8 cellular contexts compared by ENCODE assay signal in the genomic region with DNA sequence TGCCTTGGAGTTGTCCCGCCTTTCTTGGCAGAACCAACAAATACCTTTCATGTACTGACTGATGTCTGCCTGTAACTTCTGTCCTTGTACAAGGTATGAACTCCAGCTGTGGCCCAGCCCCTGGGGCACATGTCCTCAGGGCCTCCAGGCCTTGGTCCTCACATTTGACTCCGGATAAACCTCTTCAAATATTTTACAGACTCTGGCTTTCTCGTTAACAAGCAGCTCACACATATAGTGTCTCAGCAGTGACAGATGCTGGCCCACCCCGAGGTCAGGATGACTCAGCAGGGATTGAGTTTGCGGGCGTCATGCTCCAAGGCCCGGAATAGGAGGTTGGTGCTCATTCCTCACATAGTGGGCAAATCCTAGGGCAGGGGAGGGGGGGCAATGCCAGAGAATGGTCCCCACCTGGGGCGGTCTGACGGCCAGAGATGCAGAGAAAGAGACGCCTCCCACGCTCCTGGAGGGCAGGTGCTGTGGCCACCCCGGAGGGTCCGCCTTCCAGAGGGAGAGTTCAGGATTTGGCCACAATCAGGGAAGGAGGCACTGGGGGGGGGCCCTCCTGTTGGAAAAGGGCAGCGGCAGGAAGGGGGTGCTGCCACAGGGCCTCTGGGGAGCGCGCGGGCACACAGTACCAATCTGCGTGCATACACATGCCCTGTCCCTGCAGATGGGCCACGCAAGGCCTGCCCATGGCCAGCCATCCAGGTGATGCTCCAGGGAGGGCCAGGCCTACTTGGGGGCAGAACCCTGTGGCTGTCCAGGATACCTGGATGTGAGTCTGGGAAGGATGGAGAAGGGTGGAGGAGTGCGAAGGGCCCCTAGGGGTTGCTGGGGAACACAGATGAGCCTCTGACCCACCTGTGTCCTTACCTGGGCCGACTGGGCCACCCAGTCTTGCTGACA. TPM values are rescaled to one million over a fixed set of nuclear protein-coding genes. Genes with fewer than 3 reads are reported as not detected.
DNase-seq lines count a peak whose midpoint lies in the region; ATAC-seq and TF ChIP-seq lines count a peak whose summit lies in the region.
"Not testable (repeated sequence)": the region's sequence is repeated elsewhere in the genome, so short reads cannot be mapped to it uniquely, and the experiment has no call there.

No MANE protein-coding gene starts in this region.

- H3K4me3 Mint-ChIP-seq in activated CD4-positive, alpha-beta memory T cell treated with anti-CD3 and anti-CD28 coated beads, Interleukin-2, amount 10 ng/mL, durations not matched to agents 7 days and 5 days = not testable (repeated sequence)
- peak overlapping the region; percentile 38 for H3K4me3 Mint-ChIP-seq in stimulated activated effector memory CD8-positive, alpha-beta T cell treated with anti-CD3 and anti-CD28 coated beads, Interleukin-12 subunit alpha, Interleukin-12 subunit beta, amount 100 ng/mL, for 72 hours

- TF ChIP-seq CTCF in PC-3 (conservative IDR thresholded peaks at IDR 0.05; ENCODE audit: low read depth, low read length); mammary epithelial cell (conservative IDR thresholded peaks at IDR 0.05 in 1 of 2, IDR thresholded peaks at IDR 0.05 in 1 of 2; ENCODE audit: extremely low read depth in 1 of 2, insufficient read depth in 1 of 2, low read depth in 1 of 2, low read length in 2 of 2): not testable (repeated sequence)

- not testable (repeated sequence) for H3K4me1 ChIP-seq in PC-3 (ENCODE audit: insufficient read depth, low read length); mammary epithelial cell (ENCODE audit: insufficient read depth, low read length)

- H3K27ac ChIP-seq in PC-3 (ENCODE audit: low read length); mammary epithelial cell (ENCODE audit: insufficient read depth, low read depth, low read length): not testable (repeated sequence)

- 24% methylated on average over 10 of the region's 21 CpGs for WGBS in mammary epithelial cell (ENCODE audit: low coverage, missing lambda C conversion rate)

- not testable (repeated sequence) for H3K36me3 ChIP-seq in H7 (replicated peaks; ENCODE audit: control insufficient read depth, insufficient read depth, low read length); PC-3 (ENCODE audit: low read depth, low read length); mammary epithelial cell (ENCODE audit: insufficient read depth, low read length)

- peaks cover 64% of the 10 kb centered on the region for H3K4me1 Mint-ChIP-seq in activated CD4-positive, alpha-beta memory T cell treated with anti-CD3 and anti-CD28 coated beads, Interleukin-2, amount 10 ng/mL, durations not matched to agents 7 days and 5 days
- H3K4me1 Mint-ChIP-seq in stimulated activated effector memory CD8-positive, alpha-beta T cell treated with anti-CD3 and anti-CD28 coated beads, Interleukin-12 subunit alpha, Interleukin-12 subunit beta, amount 100 ng/mL, for 72 hours = peaks cover 67% of the 10 kb centered on the region

- not testable (repeated sequence) for H3K4me3 ChIP-seq in H7 (ENCODE audit: insufficient read depth, low read depth, low read length); PC-3 (ENCODE audit: low read length); mammary epithelial cell (replicated peaks in 1 of 3; ENCODE audit: insufficient read depth in 1 of 3, low read depth in 2 of 3, low read length in 3 of 3)

- H3K9me2 ChIP-seq in PC-3 (replicated peaks; ENCODE audit: low read length) = not testable (repeated sequence)

- CTCF ChIA-PET in PC-3 (lab: Charles Lee); activated CD4-positive, alpha-beta memory T cell treated with anti-CD3 and anti-CD28 coated beads, Interleukin-2, amount 10 ng/mL, durations not matched to agents 7 days and 5 days (lab: Charles Lee); mammary epithelial cell (lab: Charles Lee; ENCODE audit: low non-redundant PET): not testable (repeated sequence)

- H3K9me3 ChIP-seq in PC-3 (ENCODE audit: low read length); mammary epithelial cell (replicated peaks; ENCODE audit: insufficient read depth, low read length): not testable (repeated sequence)

- peaks cover 81% of the 10 kb centered on the region for H3K79me2 ChIP-seq in PC-3 (ENCODE audit: low read length)
- H3K79me2 ChIP-seq in mammary epithelial cell (ENCODE audit: insufficient read depth, low read length) = peaks cover 93% of the 10 kb centered on the region

- H3K36me3 Mint-ChIP-seq in activated CD4-positive, alpha-beta memory T cell treated with anti-CD3 and anti-CD28 coated beads, Interleukin-2, amount 10 ng/mL, durations not matched to agents 7 days and 5 days (ENCODE audit: low read depth) = peaks cover 21% of the 10 kb centered on the region
- H3K36me3 Mint-ChIP-seq in stimulated activated effector memory CD8-positive, alpha-beta T cell treated with anti-CD3 and anti-CD28 coated beads, Interleukin-12 subunit alpha, Interleukin-12 subunit beta, amount 100 ng/mL, for 72 hours = peaks cover 92% of the 10 kb centered on the region

- H3K9me3 Mint-ChIP-seq in activated CD4-positive, alpha-beta memory T cell treated with anti-CD3 and anti-CD28 coated beads, Interleukin-2, amount 10 ng/mL, durations not matched to agents 7 days and 5 days; stimulated activated effector memory CD8-positive, alpha-beta T cell treated with anti-CD3 and anti-CD28 coated beads, Interleukin-12 subunit alpha, Interleukin-12 subunit beta, amount 100 ng/mL, for 72 hours: not testable (repeated sequence)

- H3K27ac Mint-ChIP-seq in activated CD4-positive, alpha-beta memory T cell treated with anti-CD3 and anti-CD28 coated beads, Interleukin-2, amount 10 ng/mL, durations not matched to agents 7 days and 5 days = peak overlapping the region; percentile 65
- H3K27ac Mint-ChIP-seq in stimulated activated effector memory CD8-positive, alpha-beta T cell treated with anti-CD3 and anti-CD28 coated beads, Interleukin-12 subunit alpha, Interleukin-12 subunit beta, amount 100 ng/mL, for 72 hours = peak overlapping the region; percentile 96

- H2AFZ ChIP-seq in PC-3 (ENCODE audit: low read length); mammary epithelial cell (ENCODE audit: low read depth, low read length): not testable (repeated sequence)

- peak; percentile 89 for ATAC-seq in PC-3
- not testable (repeated sequence) for ATAC-seq in stimulated activated effector memory CD8-positive, alpha-beta T cell treated with anti-CD3 and anti-CD28 coated beads, Interleukin-12 subunit alpha, Interleukin-12 subunit beta, amount 100 ng/mL, for 72 hours

- H3K27me3 ChIP-seq in H7 (ENCODE audit: control insufficient read depth, insufficient read depth, low read length); PC-3 (ENCODE audit: low read length); mammary epithelial cell (ENCODE audit: insufficient read depth, low read length): not testable (repeated sequence)

- not testable (repeated sequence) for H3K9ac ChIP-seq in PC-3 (ENCODE audit: low read length); mammary epithelial cell (ENCODE audit: insufficient read depth, low read length)

- intact Hi-C loops in PC-3 (cut with micrococcal nuclease); mammary epithelial cell (cut with micrococcal nuclease): not testable (repeated sequence)

- dilution Hi-C loops in mammary epithelial cell (cut with HindIII; ENCODE audit: low sequenced_read_pairs) = not testable (repeated sequence)

- POLR2A ChIA-PET in PC-3 (lab: Charles Lee; ENCODE audit: unreplicated experiment) = not testable (repeated sequence)
- POLR2A ChIA-PET in activated CD4-positive, alpha-beta memory T cell treated with anti-CD3 and anti-CD28 coated beads, Interleukin-2, amount 10 ng/mL, durations not matched to agents 7 days and 5 days (lab: Charles Lee) = interaction anchor here (1.8 kb wide), 1 partner anchor 8 kb away, joined by 4 read pairs; no protein-coding TSS in a partner anchor

- in situ Hi-C loops in mammary epithelial cell (cut with MboI; ENCODE audit: low sequenced_read_pairs in 2 of 2) = not testable (repeated sequence)

- not testable (repeated sequence) for H4K20me1 ChIP-seq in PC-3 (ENCODE audit: low read length); mammary epithelial cell (ENCODE audit: insufficient read depth, low read length)

- BruUV-seq in PC-3 (replicated peaks; lab: Mats Ljungman, UMichigan); mammary epithelial cell (replicated peaks; lab: Mats Ljungman, UMichigan): not testable (repeated sequence)

- not testable (repeated sequence) for H3F3A ChIP-seq in PC-3 (ENCODE audit: low read length, unreplicated experiment)

- DNase-seq in AG20443 (ENCODE audit: low spot score) = peak; percentile 50
- DNase-seq in H7 = peak; percentile 12
- DNase-seq in PC-3 = peak; percentile 61
- DNase-seq in activated CD4-positive, alpha-beta memory T cell treated with anti-CD3 and anti-CD28 coated beads, Interleukin-2, amount 10 ng/mL, durations not matched to agents 7 days and 5 days; stimulated activated effector memory CD8-positive, alpha-beta T cell treated with anti-CD3 and anti-CD28 coated beads, Interleukin-12 subunit alpha, Interleukin-12 subunit beta, amount 100 ng/mL, for 72 hours (ENCODE audit: low spot score in 2 of 2): not testable (repeated sequence)
- peak; percentile 59 for DNase-seq in mammary epithelial cell
- DNase-seq in glomerular visceral epithelial cell (ENCODE audit: extremely low spot score) = peak; percentile 86
- peak; percentile 90 for DNase-seq in myocyte (ENCODE audit: low read depth)

- not testable (repeated sequence) for H3K4me2 ChIP-seq in PC-3 (ENCODE audit: low read length); mammary epithelial cell (ENCODE audit: insufficient read depth, low read depth, low read length)

- H3K27me3 Mint-ChIP-seq in activated CD4-positive, alpha-beta memory T cell treated with anti-CD3 and anti-CD28 coated beads, Interleukin-2, amount 10 ng/mL, durations not matched to agents 7 days and 5 days = not testable (repeated sequence)

RNA-seq across cellular contexts. Expression of gene SPN, which starts 58.2 kb away (rescaled TPM):
- total RNA-seq in H7 (2014; rRNA removed; shearing (Covaris generic)) = 0.48 and 0.59 TPM in 2 replicates
- not detected in 2 replicates for total RNA-seq in PC-3 (2014; rRNA removed)
- total RNA-seq in activated CD4-positive, alpha-beta memory T cell treated with anti-CD3 and anti-CD28 coated beads, Interleukin-2, amount 10 ng/mL, durations not matched to agents 7 days and 5 days = 100 to 1,000 TPM; 341 to 359 TPM
- not detected for total RNA-seq in mammary epithelial cell
- polyA plus RNA-seq in mammary epithelial cell = not detected
- not detected for polyA minus RNA-seq in mammary epithelial cell
- not detected in 2 replicates for total RNA-seq in myocyte
- not detected for polyA plus RNA-seq in myocyte (2012)

Comparison
In these comparisons a context has a peak if more than half of its experiments do, and no peak if none do; other contexts are left out.
1. RNA of gene SPN, which starts 58.2 kb away (total RNA-seq): 341 to 359 TPM in activated CD4-positive, alpha-beta memory T cell treated with anti-CD3 and anti-CD28 coated beads, Interleukin-2, amount 10 ng/mL, durations not matched to agents 7 days and 5 days; 0.48 to 0.59 TPM in H7, not detected in mammary epithelial cell, not detected in PC-3 and not detected in myocyte; every median in the first group is over 100 times any median in the second.